ENCODE assay signal across 21 cellular contexts in the genomic region with DNA sequence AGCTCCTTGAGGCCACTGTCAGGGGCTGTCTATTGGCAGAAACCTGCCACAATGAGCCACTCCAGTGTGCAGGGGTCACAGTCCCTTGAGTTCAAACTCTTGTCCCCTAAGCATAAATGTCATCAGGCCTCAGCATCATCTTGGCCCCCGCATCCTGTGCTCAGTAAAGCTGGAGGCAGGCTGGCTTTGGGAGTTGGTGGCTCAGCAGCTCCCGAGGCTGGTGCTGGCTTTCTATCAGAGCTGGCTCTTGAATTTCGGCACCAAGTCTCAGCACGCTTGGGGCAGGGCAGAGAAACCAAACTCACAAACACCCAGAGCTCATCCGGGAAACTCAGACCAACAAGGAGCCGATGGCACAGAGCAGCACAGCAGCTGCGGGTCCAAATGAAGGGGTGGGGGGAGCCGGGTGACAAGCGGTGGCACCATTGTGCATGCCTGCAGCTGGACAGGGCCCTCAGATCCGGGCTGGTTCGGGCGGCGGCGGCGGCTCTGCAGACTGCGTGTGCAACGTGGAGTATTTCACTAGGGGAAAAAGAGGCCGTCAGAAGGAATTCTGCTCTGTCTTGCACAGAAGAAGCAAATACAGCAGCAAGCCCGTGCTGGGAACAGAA.
DNase-seq lines count a peak whose midpoint lies in the region; FAIRE-seq and TF ChIP-seq lines count a peak whose summit lies in the region.
"Had no signal": no experiment of that assay in that cellular context is flagged by ENCODE, and none has a peak within 500 bp of the region (broad histone marks: within the 10 kb centered on the region; RNA-seq: fewer than 3 reads in every experiment).

No MANE protein-coding gene starts in this region.

- DNase-seq in CD14-positive monocyte (ENCODE audit: low spot score) (no peak), kidney (peak; percentile 66), pons (ENCODE audit: low spot score) (peak; percentile 59), RPMI8226 (no peak), NOMO-1 (lab: John Stamatoyannopoulos, UW; ENCODE audit: unreplicated experiment in 2 of 2) (no peak), SW480 (ENCODE audit: low spot score) (no peak)
- DNase-seq in activated T-helper 1 cell treated with anti-CD3 and anti-CD28 coated beads, Interleukin-12 subunit alpha, Interleukin-12 subunit beta, Interleukin-2, Interleukin-4 antibody, amounts not matched to agents 30 ng/mL and 10 ng/mL and 1 ng/mL, durations not matched to agents 14 hours and 24 hours and 36 hours (ENCODE audit: low spot score), result no peak
- DNase-seq: BE2C; Caco-2; CD4-positive, alpha-beta T cell; GDM1; GM23248; HCEC 1CT; Kasumi-1; MG63; NCI-H1048; NCI-H1436 treated with DMSO at 0.1 percent for 48 hours; NCI-H2029; NCI-H345; NCI-H526 had no signal

- no peak overlapping the region for H3K4me3 ChIP-seq in kidney (ENCODE audit: low read length in 2 of 2)
- H3K4me3 ChIP-seq: GM23248, MG63 had no signal

- peaks cover 4 to 22% of the 10 kb centered on the region in 2 donors for H3K36me3 Mint-ChIP-seq in CD14-positive monocyte
- H3K36me3 Mint-ChIP-seq in activated T-helper 1 cell treated with anti-CD3 and anti-CD28 coated beads, Interleukin-12 subunit alpha, Interleukin-12 subunit beta, Interleukin-2, Interleukin-4 antibody, amounts not matched to agents 30 ng/mL and 10 ng/mL and 1 ng/mL, durations not matched to agents 14 hours and 24 hours and 36 hours (ENCODE audit: low read depth), result peaks cover under 1% of the 10 kb centered on the region

- no peak for FAIRE-seq in kidney (lab: Jason Lieb, UNC)

- intact Hi-C loops in CD14-positive monocyte (cut with micrococcal nuclease) (no loop called here), kidney (cut with DNase I) (no loop called here)
- intact Hi-C loops in activated T-helper 1 cell treated with anti-CD3 and anti-CD28 coated beads, Interleukin-12 subunit alpha, Interleukin-12 subunit beta, Interleukin-2, Interleukin-4 antibody, amounts not matched to agents 30 ng/mL and 10 ng/mL and 1 ng/mL, durations not matched to agents 14 hours and 24 hours and 36 hours (cut with micrococcal nuclease), result no loop called here

- TF ChIP-seq CTCF in CD14-positive monocyte (IDR thresholded peaks at IDR 0.05), result no peak
- TF ChIP-seq CTCF in kidney (IDR thresholded peaks at IDR 0.05; ENCODE audit: borderline replicate concordance, extremely low read depth, insufficient read depth), result no peak

- H3K4me3 Mint-ChIP-seq in CD14-positive monocyte, result no peak overlapping the region
- no peak overlapping the region for H3K4me3 Mint-ChIP-seq in activated T-helper 1 cell treated with anti-CD3 and anti-CD28 coated beads, Interleukin-12 subunit alpha, Interleukin-12 subunit beta, Interleukin-2, Interleukin-4 antibody, amounts not matched to agents 30 ng/mL and 10 ng/mL and 1 ng/mL, durations not matched to agents 14 hours and 24 hours and 36 hours
- H3K4me3 Mint-ChIP-seq: CD4-positive, alpha-beta T cell had no signal

- H3K27ac Mint-ChIP-seq in CD14-positive monocyte, result peak overlapping the region; percentile 58 to 91 (median 79)
- H3K27ac Mint-ChIP-seq in activated T-helper 1 cell treated with anti-CD3 and anti-CD28 coated beads, Interleukin-12 subunit alpha, Interleukin-12 subunit beta, Interleukin-2, Interleukin-4 antibody, amounts not matched to agents 30 ng/mL and 10 ng/mL and 1 ng/mL, durations not matched to agents 14 hours and 24 hours and 36 hours, result no peak overlapping the region
- H3K27ac Mint-ChIP-seq: CD4-positive, alpha-beta T cell had no signal

- peaks cover 0 to 5% (median 2%) of the 10 kb centered on the region in 3 donors for H3K27me3 Mint-ChIP-seq in CD14-positive monocyte (ENCODE audit: low read depth in 3 of 3)
- H3K27me3 Mint-ChIP-seq in activated T-helper 1 cell treated with anti-CD3 and anti-CD28 coated beads, Interleukin-12 subunit alpha, Interleukin-12 subunit beta, Interleukin-2, Interleukin-4 antibody, amounts not matched to agents 30 ng/mL and 10 ng/mL and 1 ng/mL, durations not matched to agents 14 hours and 24 hours and 36 hours (ENCODE audit: insufficient read depth), result no peaks in the 10 kb centered on the region
- H3K27me3 Mint-ChIP-seq: CD4-positive, alpha-beta T cell had no signal

- peaks cover 0 to 2% (median 0%) of the 10 kb centered on the region in 7 donors for H3K9me3 Mint-ChIP-seq in CD14-positive monocyte
- H3K9me3 Mint-ChIP-seq in activated T-helper 1 cell treated with anti-CD3 and anti-CD28 coated beads, Interleukin-12 subunit alpha, Interleukin-12 subunit beta, Interleukin-2, Interleukin-4 antibody, amounts not matched to agents 30 ng/mL and 10 ng/mL and 1 ng/mL, durations not matched to agents 14 hours and 24 hours and 36 hours, result no peaks in the 10 kb centered on the region
- H3K9me3 Mint-ChIP-seq: CD4-positive, alpha-beta T cell had no signal

- H3K27ac ChIP-seq in cingulate gyrus (ENCODE audit: low read depth, low read length), result peak overlapping the region; percentile 90
- H3K27ac ChIP-seq in kidney (ENCODE audit: low read depth in 2 of 2, low read length in 2 of 2), result no peak overlapping the region

- H3K9me3 ChIP-seq in kidney (ENCODE audit: control insufficient read depth in 1 of 2, low read length in 2 of 2), result no peaks in the 10 kb centered on the region
- H3K9me3 ChIP-seq: BE2C, Caco-2, MG63 had no signal

- H3K4me1 ChIP-seq in kidney (ENCODE audit: control insufficient read depth in 1 of 2, insufficient read depth in 1 of 2, low read depth in 1 of 2, low read length in 2 of 2), result no peaks in the 10 kb centered on the region
- H3K4me1 ChIP-seq: BE2C, Caco-2 had no signal

- H3K4me1 Mint-ChIP-seq in CD14-positive monocyte, result peaks cover 40% of the 10 kb centered on the region
- H3K4me1 Mint-ChIP-seq in activated T-helper 1 cell treated with anti-CD3 and anti-CD28 coated beads, Interleukin-12 subunit alpha, Interleukin-12 subunit beta, Interleukin-2, Interleukin-4 antibody, amounts not matched to agents 30 ng/mL and 10 ng/mL and 1 ng/mL, durations not matched to agents 14 hours and 24 hours and 36 hours (ENCODE audit: low read depth), result no peaks in the 10 kb centered on the region

- no peaks in the 10 kb centered on the region for H3K36me3 ChIP-seq in kidney (ENCODE audit: control insufficient read depth in 1 of 2, insufficient read depth in 2 of 2, low read length in 2 of 2)
- H3K36me3 ChIP-seq: BE2C, MG63 had no signal

- no peak overlapping the region for H3K9ac ChIP-seq in kidney (ENCODE audit: low read length in 2 of 2)
- H3K9ac ChIP-seq: GM23248 had no signal

Comparison
In these comparisons a context has a peak if more than half of its experiments do, and no peak if none do; other contexts are left out.
1. DNase-seq: peak in kidney (single experiment) and pons (single experiment); none in CD14-positive monocyte (single experiment), activated T-helper 1 cell treated with anti-CD3 and anti-CD28 coated beads, Interleukin-12 subunit alpha, Interleukin-12 subunit beta, Interleukin-2, Interleukin-4 antibody, amounts not matched to agents 30 ng/mL and 10 ng/mL and 1 ng/mL, durations not matched to agents 14 hours and 24 hours and 36 hours (single experiment), RPMI8226 (single experiment), NOMO-1 (0 of 2) and SW480 (single experiment).